10 cellular contexts compared by ENCODE assay signal in the genomic region with DNA sequence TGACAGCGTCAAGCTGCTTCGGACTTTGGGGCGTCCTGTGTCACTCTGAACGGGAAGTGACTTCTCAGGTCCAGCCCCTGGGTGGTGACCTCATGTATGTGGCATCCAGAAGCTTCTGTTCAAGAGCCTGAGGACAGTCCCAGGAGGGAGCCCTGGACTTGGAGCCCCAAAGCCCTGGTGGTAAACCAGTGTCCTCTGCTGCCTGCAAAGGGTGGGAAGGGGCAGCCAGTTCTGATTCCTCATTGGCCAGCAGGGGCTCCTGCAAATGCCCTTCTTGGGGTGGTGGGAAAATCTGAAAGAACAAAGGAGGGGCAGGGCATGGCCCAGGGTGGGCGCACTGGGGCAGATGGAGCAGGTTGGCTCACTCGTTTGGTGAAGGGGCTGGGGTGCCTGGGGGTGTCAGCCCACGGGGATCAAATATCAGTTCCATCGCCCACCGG. TPM values are rescaled to one million over a fixed set of nuclear protein-coding genes. Genes with fewer than 3 reads are reported as not detected.
DNase-seq lines count a peak whose midpoint lies in the region; ATAC-seq and TF ChIP-seq lines count a peak whose summit lies in the region.
"Had no signal": no experiment of that assay in that cellular context is flagged by ENCODE, and none has a peak within 500 bp of the region (broad histone marks: within the 10 kb centered on the region; RNA-seq: fewer than 3 reads in every experiment).

No MANE protein-coding gene starts in this region.

- no peak for TF ChIP-seq CTCF in chondrocyte (IDR thresholded peaks at IDR 0.05)
- TF ChIP-seq CTCF in lower lobe of right lung (IDR thresholded peaks at IDR 0.05) = no peak
- no peak for TF ChIP-seq CTCF in upper lobe of right lung (IDR thresholded peaks at IDR 0.05)

- H3K27me3 ChIP-seq in lower lobe of right lung (ENCODE audit: low read depth) (no peaks in the 10 kb centered on the region), upper lobe of right lung (no peaks in the 10 kb centered on the region)
- H3K27me3 ChIP-seq in effector memory CD4-positive, alpha-beta T cell (replicated peaks; ENCODE audit: control insufficient read depth, insufficient read depth, low read length, poor library complexity, severe bottlenecking) = peaks cover 15% of the 10 kb centered on the region

- H3K36me3 ChIP-seq in lower lobe of right lung (peaks cover 12% of the 10 kb centered on the region), upper lobe of right lung (peaks cover 15% of the 10 kb centered on the region)
- no peaks in the 10 kb centered on the region for H3K36me3 ChIP-seq in effector memory CD4-positive, alpha-beta T cell (ENCODE audit: control insufficient read depth, insufficient read depth, low read length)

- DNase-seq in SIG-M5 treated with dmso at 0.1 percent for 504 hours (lab: John Stamatoyannopoulos, UW; ENCODE audit: unreplicated experiment) = peak; percentile 43
- DNase-seq in SIG-M5 (lab: John Stamatoyannopoulos, UW) = no peak
- no peak for DNase-seq in chondrocyte (ENCODE audit: low spot score)
- peak; percentile 77 for DNase-seq in lower lobe of right lung
- no peak for DNase-seq in upper lobe of right lung
- DNase-seq in middle frontal gyrus (ENCODE audit: extremely low spot score, low spot score) = no peak
- no peak for DNase-seq in effector memory CD4-positive, alpha-beta T cell
- no peak for DNase-seq in posterior vena cava (ENCODE audit: low spot score)

- H3K4me3 ChIP-seq in lower lobe of right lung (no peak overlapping the region), upper lobe of right lung (peak overlapping the region; percentile 64)
- no peak overlapping the region for H3K4me3 ChIP-seq in effector memory CD4-positive, alpha-beta T cell (ENCODE audit: insufficient read depth, low read depth, low read length, poor library complexity, severe bottlenecking)

- peaks cover 1% of the 10 kb centered on the region for H3K36me3 Mint-ChIP-seq in chondrocyte (ENCODE audit: low read depth)

- no peaks in the 10 kb centered on the region for H3K9me3 Mint-ChIP-seq in chondrocyte (ENCODE audit: low read depth)

- peak overlapping the region; percentile 74 for H3K27ac Mint-ChIP-seq in chondrocyte (ENCODE audit: unreplicated experiment)
- H3K27ac Mint-ChIP-seq: B cell had no signal

- H3K4me3 Mint-ChIP-seq in chondrocyte (ENCODE audit: unreplicated experiment) = peak overlapping the region; percentile 71

- H3K9me3 ChIP-seq in lower lobe of right lung (no peaks in the 10 kb centered on the region), upper lobe of right lung (no peaks in the 10 kb centered on the region)
- no peaks in the 10 kb centered on the region for H3K9me3 ChIP-seq in effector memory CD4-positive, alpha-beta T cell (ENCODE audit: control insufficient read depth, low read length)

- peaks cover 28% of the 10 kb centered on the region for H3K4me1 ChIP-seq in lower lobe of right lung
- peaks cover 19% of the 10 kb centered on the region for H3K4me1 ChIP-seq in upper lobe of right lung
- H3K4me1 ChIP-seq in effector memory CD4-positive, alpha-beta T cell (ENCODE audit: control insufficient read depth, insufficient read depth, low read length, poor library complexity, severe bottlenecking) = no peaks in the 10 kb centered on the region

- peak; percentile 63 to 72 for ATAC-seq in lower lobe of right lung
- ATAC-seq in upper lobe of right lung = peak; percentile 60

- intact Hi-C loops in lower lobe of right lung (cut with DNase I) = no loop called here
- intact Hi-C loops in upper lobe of right lung (cut with DNase I) = no loop called here
- intact Hi-C loops in posterior vena cava (cut with DNase I) = no loop called here

- peaks cover 20% of the 10 kb centered on the region for H3K4me1 Mint-ChIP-seq in chondrocyte (ENCODE audit: low read depth)

- peak overlapping the region; percentile 92 for H3K27ac ChIP-seq in lower lobe of right lung
- peak overlapping the region; percentile 89 for H3K27ac ChIP-seq in upper lobe of right lung
- H3K27ac ChIP-seq in effector memory CD4-positive, alpha-beta T cell (ENCODE audit: insufficient read depth, low read length, poor library complexity, severe bottlenecking) = no peak overlapping the region

- no peaks in the 10 kb centered on the region for H3K27me3 Mint-ChIP-seq in chondrocyte (ENCODE audit: low read depth)

RNA-seq across cellular contexts. Expression of a gene that starts 1.6 kb away (rescaled TPM):
- total RNA-seq in chondrocyte (1.3 to 2.8 TPM (median 2.5 TPM) in 3 replicates), lower lobe of right lung (9.8 TPM), upper lobe of right lung (19.0 TPM), posterior vena cava (1 to 10 TPM; 6.2 to 6.8 TPM)

RNA-seq across cellular contexts. Expression of a gene that starts 13.4 kb away (rescaled TPM):
- total RNA-seq in chondrocyte (0.40 to 0.72 TPM (median 0.58 TPM) in 3 replicates), lower lobe of right lung (0.44 TPM), upper lobe of right lung (not detected), posterior vena cava (1 to 10 TPM in 1 of 2 donors, under 1 TPM in 1; 0.71 to 3.0 TPM)
- total RNA-seq: B cell, OCI-LY7 had no signal

RNA-seq across cellular contexts. Expression of a gene that starts 55.7 kb away (rescaled TPM):
- total RNA-seq in chondrocyte (2.9 to 4.4 TPM (median 3.1 TPM) in 3 replicates), lower lobe of right lung (9.1 TPM), upper lobe of right lung (9.7 TPM), posterior vena cava (1 to 10 TPM; 5.5 TPM)

Comparison
In these comparisons a context has a peak if more than half of its experiments do, and no peak if none do; other contexts are left out.
1. DNase-seq: peak in SIG-M5 treated with dmso at 0.1 percent for 504 hours (single experiment) and lower lobe of right lung (single experiment); none in SIG-M5 (single experiment), chondrocyte (single experiment), upper lobe of right lung (single experiment), middle frontal gyrus (single experiment), effector memory CD4-positive, alpha-beta T cell (0 of 3) and posterior vena cava (single experiment).